In the genomic region with DNA sequence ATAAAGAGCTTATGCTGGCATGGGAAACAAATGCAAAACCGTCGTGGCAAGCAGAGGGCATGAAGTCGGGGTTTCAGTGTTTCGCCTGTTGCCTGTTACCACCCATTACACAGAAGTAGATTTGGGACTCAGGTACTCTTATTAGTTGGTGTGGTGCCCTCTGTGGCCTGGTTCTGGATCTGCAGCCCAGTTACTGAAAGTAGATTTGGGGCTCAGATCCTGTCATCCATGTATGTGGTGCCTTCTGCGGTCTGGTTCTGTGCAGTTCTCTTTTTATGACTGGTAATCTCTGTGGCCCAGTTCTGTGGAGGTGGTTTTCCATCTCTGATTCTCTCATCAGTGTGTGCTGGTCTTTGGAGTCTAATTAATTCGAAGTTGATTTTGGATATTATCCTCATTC, we compare ENCODE assay signal across 8 cellular contexts. TPM values are rescaled to one million over a fixed set of nuclear protein-coding genes. Genes with fewer than 3 reads are reported as not detected.
A peak's percentile ranks its signal among the peaks of the same experiment; 100 is the strongest.
DNase-seq lines count a peak whose midpoint lies in the region; ATAC-seq, FAIRE-seq and TF ChIP-seq lines count a peak whose summit lies in the region.
"Had no signal": no experiment of that assay in that cellular context is flagged by ENCODE, and none has a peak within 500 bp of the region (broad histone marks: within the 10 kb centered on the region; RNA-seq: fewer than 3 reads in every experiment).

No MANE protein-coding gene starts in this region.

- H3K9me3 Mint-ChIP-seq in activated CD8-positive, alpha-beta T cell treated with anti-CD3 and anti-CD28 coated beads for 36 hours = no peaks in the 10 kb centered on the region

- no peaks in the 10 kb centered on the region for H3K27me3 ChIP-seq in kidney epithelial cell (ENCODE audit: control insufficient read depth, insufficient read depth, low read length)

- H3K4me3 Mint-ChIP-seq in activated CD8-positive, alpha-beta T cell treated with anti-CD3 and anti-CD28 coated beads for 36 hours = no peak overlapping the region

- peak; percentile 34 for DNase-seq in GM03348 (ENCODE audit: low spot score)
- DNase-seq in HTR-8/SVneo (ENCODE audit: insufficient read length, low spot score) = peak; percentile 7
- DNase-seq in activated CD8-positive, alpha-beta T cell treated with anti-CD3 and anti-CD28 coated beads for 36 hours = peak; percentile 77
- DNase-seq in kidney epithelial cell (ENCODE audit: low read depth) = no peak
- DNase-seq in DMS153 (lab: John Stamatoyannopoulos, UW) = no peak

- POLR2A ChIA-PET in activated CD8-positive, alpha-beta T cell treated with anti-CD3 and anti-CD28 coated beads for 36 hours (lab: Charles Lee) = interaction anchor here (1.0 kb wide), 1 partner anchor 86 kb away, joined by 3 read pairs; no protein-coding TSS in a partner anchor

- CTCF ChIA-PET in activated CD8-positive, alpha-beta T cell treated with anti-CD3 and anti-CD28 coated beads for 36 hours (lab: Charles Lee) = interaction anchor here (0.8 to 2.0 kb wide), 5 partner anchors 9 to 71 kb away, joined by 3 to 7 read pairs (median 4); no protein-coding TSS in a partner anchor

- H3K27me3 Mint-ChIP-seq in activated CD8-positive, alpha-beta T cell treated with anti-CD3 and anti-CD28 coated beads for 36 hours = peaks cover 7% of the 10 kb centered on the region

- peak; percentile 57 for ATAC-seq in GM19468 (IDR thresholded peaks at IDR 0.05; ENCODE audit: extremely low read depth, unreplicated experiment)
- peak; percentile 90 for ATAC-seq in activated CD8-positive, alpha-beta T cell treated with anti-CD3 and anti-CD28 coated beads for 36 hours
- no peak for ATAC-seq in GM19023 (IDR thresholded peaks at IDR 0.05; ENCODE audit: unreplicated experiment)

- no peak overlapping the region for H3K27ac Mint-ChIP-seq in activated CD8-positive, alpha-beta T cell treated with anti-CD3 and anti-CD28 coated beads for 36 hours

- H3K4me3 ChIP-seq in kidney epithelial cell (ENCODE audit: low read depth, low read length) = no peak overlapping the region

- peaks cover under 1% of the 10 kb centered on the region for H3K36me3 Mint-ChIP-seq in activated CD8-positive, alpha-beta T cell treated with anti-CD3 and anti-CD28 coated beads for 36 hours (ENCODE audit: low read depth)

- intact Hi-C loops in activated CD8-positive, alpha-beta T cell treated with anti-CD3 and anti-CD28 coated beads for 36 hours (cut with micrococcal nuclease) = no loop called here

- TF ChIP-seq CTCF in activated CD8-positive, alpha-beta T cell treated with anti-CD3 and anti-CD28 coated beads for 36 hours (IDR thresholded peaks at IDR 0.05) = peak; percentile 59
- TF ChIP-seq CTCF in kidney epithelial cell (IDR thresholded peaks at IDR 0.05; ENCODE audit: insufficient read depth, low read length, poor library complexity, severe bottlenecking) = peak; percentile 32

- FAIRE-seq in HTR-8/SVneo (lab: Jason Lieb, UNC) = no peak
- FAIRE-seq: TTC549 had no signal

- peaks cover 2% of the 10 kb centered on the region for H3K36me3 ChIP-seq in kidney epithelial cell (ENCODE audit: control insufficient read depth, insufficient read depth, low read length)

- H3K4me1 Mint-ChIP-seq in activated CD8-positive, alpha-beta T cell treated with anti-CD3 and anti-CD28 coated beads for 36 hours (ENCODE audit: low read depth) = peaks cover 4% of the 10 kb centered on the region

RNA-seq across cellular contexts. Expression of gene ADNP2, which starts 45.2 kb away (rescaled TPM):
- total RNA-seq in activated CD8-positive, alpha-beta T cell treated with anti-CD3 and anti-CD28 coated beads for 36 hours = 10 to 100 TPM; 22.1 to 22.5 TPM
- total RNA-seq in kidney epithelial cell = 21.8 and 28.1 TPM in 2 replicates

Comparison
In these comparisons a context has a peak if more than half of its experiments do, and no peak if none do; other contexts are left out.
1. DNase-seq: peak in GM03348 (single experiment), HTR-8/SVneo (single experiment) and activated CD8-positive, alpha-beta T cell treated with anti-CD3 and anti-CD28 coated beads for 36 hours (single experiment); none in kidney epithelial cell (single experiment) and DMS153 (single experiment).